In genomic region chr3:122680381-122681293, GRCh38 we compare ENCODE assay signal across 8 cellular contexts.
A peak's percentile ranks its signal among the peaks of the same experiment; 100 is the strongest.
DNase-seq lines count a peak whose midpoint lies in the region; ATAC-seq and TF ChIP-seq lines count a peak whose summit lies in the region.

A gene with protein sequence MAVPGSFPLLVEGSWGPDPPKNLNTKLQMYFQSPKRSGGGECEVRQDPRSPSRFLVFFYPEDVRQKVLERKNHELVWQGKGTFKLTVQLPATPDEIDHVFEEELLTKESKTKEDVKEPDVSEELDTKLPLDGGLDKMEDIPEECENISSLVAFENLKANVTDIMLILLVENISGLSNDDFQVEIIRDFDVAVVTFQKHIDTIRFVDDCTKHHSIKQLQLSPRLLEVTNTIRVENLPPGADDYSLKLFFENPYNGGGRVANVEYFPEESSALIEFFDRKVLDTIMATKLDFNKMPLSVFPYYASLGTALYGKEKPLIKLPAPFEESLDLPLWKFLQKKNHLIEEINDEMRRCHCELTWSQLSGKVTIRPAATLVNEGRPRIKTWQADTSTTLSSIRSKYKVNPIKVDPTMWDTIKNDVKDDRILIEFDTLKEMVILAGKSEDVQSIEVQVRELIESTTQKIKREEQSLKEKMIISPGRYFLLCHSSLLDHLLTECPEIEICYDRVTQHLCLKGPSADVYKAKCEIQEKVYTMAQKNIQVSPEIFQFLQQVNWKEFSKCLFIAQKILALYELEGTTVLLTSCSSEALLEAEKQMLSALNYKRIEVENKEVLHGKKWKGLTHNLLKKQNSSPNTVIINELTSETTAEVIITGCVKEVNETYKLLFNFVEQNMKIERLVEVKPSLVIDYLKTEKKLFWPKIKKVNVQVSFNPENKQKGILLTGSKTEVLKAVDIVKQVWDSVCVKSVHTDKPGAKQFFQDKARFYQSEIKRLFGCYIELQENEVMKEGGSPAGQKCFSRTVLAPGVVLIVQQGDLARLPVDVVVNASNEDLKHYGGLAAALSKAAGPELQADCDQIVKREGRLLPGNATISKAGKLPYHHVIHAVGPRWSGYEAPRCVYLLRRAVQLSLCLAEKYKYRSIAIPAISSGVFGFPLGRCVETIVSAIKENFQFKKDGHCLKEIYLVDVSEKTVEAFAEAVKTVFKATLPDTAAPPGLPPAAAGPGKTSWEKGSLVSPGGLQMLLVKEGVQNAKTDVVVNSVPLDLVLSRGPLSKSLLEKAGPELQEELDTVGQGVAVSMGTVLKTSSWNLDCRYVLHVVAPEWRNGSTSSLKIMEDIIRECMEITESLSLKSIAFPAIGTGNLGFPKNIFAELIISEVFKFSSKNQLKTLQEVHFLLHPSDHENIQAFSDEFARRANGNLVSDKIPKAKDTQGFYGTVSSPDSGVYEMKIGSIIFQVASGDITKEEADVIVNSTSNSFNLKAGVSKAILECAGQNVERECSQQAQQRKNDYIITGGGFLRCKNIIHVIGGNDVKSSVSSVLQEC (N-terminal part only) (plus strand): TSS chr3:122680839. CDS start chr3:122680884, 45 bp downstream.

- peak within 1 kb of the TSS; percentile 87 to 92 for H3K4me3 Mint-ChIP-seq in effector memory CD8-positive, alpha-beta T cell
- H3K4me3 Mint-ChIP-seq in memory B cell: peak within 1 kb of the TSS; percentile 90

- ATAC-seq in HG02798 (IDR thresholded peaks at IDR 0.05; ENCODE audit: poor library complexity, unreplicated experiment) (peak; percentile 45), memory B cell (ENCODE audit: low read depth) (peak; percentile 59)
- ATAC-seq in effector memory CD8-positive, alpha-beta T cell (replicated peaks): peak; percentile 68

- no peaks in the 10 kb centered on the region for H3K27me3 Mint-ChIP-seq in effector memory CD8-positive, alpha-beta T cell
- no peaks in the 10 kb centered on the region for H3K27me3 Mint-ChIP-seq in memory B cell

- peak within 1 kb of the TSS; percentile 96 to 98 for H3K27ac Mint-ChIP-seq in effector memory CD8-positive, alpha-beta T cell
- peak within 1 kb of the TSS; percentile 93 for H3K27ac Mint-ChIP-seq in memory B cell

- no peaks in the 10 kb centered on the region for H3K9me3 Mint-ChIP-seq in effector memory CD8-positive, alpha-beta T cell
- H3K9me3 Mint-ChIP-seq in memory B cell: no peaks in the 10 kb centered on the region

- H3K36me3 Mint-ChIP-seq in effector memory CD8-positive, alpha-beta T cell (ENCODE audit: insufficient read depth): peaks cover 45% of the 10 kb centered on the region
- peaks cover 8% of the 10 kb centered on the region for H3K36me3 Mint-ChIP-seq in memory B cell

- DNase-seq in GM12864 (ENCODE audit: low read depth): no peak
- peak; percentile 3 for DNase-seq in NCI-H748 treated with DMSO at 0.1 percent for 48 hours (lab: John Stamatoyannopoulos, UW)
- peak; percentile 30 to 54 (median 39) for DNase-seq in activated CD8-positive, alpha-beta memory T cell treated with anti-CD3 and anti-CD28 coated beads for 48 hours (ENCODE audit: low read depth in 2 of 3, low spot score in 2 of 3)
- DNase-seq in effector memory CD8-positive, alpha-beta T cell: peak; percentile 54 to 66 (median 57)
- peak; percentile 68 for DNase-seq in memory B cell (ENCODE audit: low spot score in 2 of 2)
- peak; percentile 52 for DNase-seq in stimulated activated CD8-positive, alpha-beta memory T cell treated with anti-CD3 and anti-CD28 coated beads, Interleukin-12 subunit alpha, Interleukin-12 subunit beta, amount 100 ng/mL, for 4 hours (ENCODE audit: low read depth)
- no peak for DNase-seq in NCI-H524 treated with DMSO at 0.1 percent for 48 hours (lab: John Stamatoyannopoulos, UW)

- peak within 1 kb of the TSS; percentile 70 for H3K4me3 ChIP-seq in GM12864 (ENCODE audit: low read depth, low read length)

- no peak for TF ChIP-seq CTCF in GM12864 (IDR thresholded peaks at IDR 0.05; ENCODE audit: low read depth, low read length, missing control alignments)

- H3K4me1 Mint-ChIP-seq in effector memory CD8-positive, alpha-beta T cell (ENCODE audit: low read depth in 2 of 2): peaks cover 47 to 55% of the 10 kb centered on the region in 2 donors
- peaks cover 47% of the 10 kb centered on the region for H3K4me1 Mint-ChIP-seq in memory B cell

Comparison
In these comparisons a context has a peak if more than half of its experiments do, and no peak if none do; other contexts are left out.
1. DNase-seq: peak in NCI-H748 treated with DMSO at 0.1 percent for 48 hours (single experiment), activated CD8-positive, alpha-beta memory T cell treated with anti-CD3 and anti-CD28 coated beads for 48 hours (3 of 3), effector memory CD8-positive, alpha-beta T cell (3 of 3), memory B cell (2 of 2) and stimulated activated CD8-positive, alpha-beta memory T cell treated with anti-CD3 and anti-CD28 coated beads, Interleukin-12 subunit alpha, Interleukin-12 subunit beta, amount 100 ng/mL, for 4 hours (single experiment); none in GM12864 (single experiment) and NCI-H524 treated with DMSO at 0.1 percent for 48 hours (single experiment).
2. Peak in every context shown above with its lines, with median percentiles within 50 percentile points of each other: ATAC-seq.